15 cellular contexts compared by ENCODE assay signal in the genomic region with DNA sequence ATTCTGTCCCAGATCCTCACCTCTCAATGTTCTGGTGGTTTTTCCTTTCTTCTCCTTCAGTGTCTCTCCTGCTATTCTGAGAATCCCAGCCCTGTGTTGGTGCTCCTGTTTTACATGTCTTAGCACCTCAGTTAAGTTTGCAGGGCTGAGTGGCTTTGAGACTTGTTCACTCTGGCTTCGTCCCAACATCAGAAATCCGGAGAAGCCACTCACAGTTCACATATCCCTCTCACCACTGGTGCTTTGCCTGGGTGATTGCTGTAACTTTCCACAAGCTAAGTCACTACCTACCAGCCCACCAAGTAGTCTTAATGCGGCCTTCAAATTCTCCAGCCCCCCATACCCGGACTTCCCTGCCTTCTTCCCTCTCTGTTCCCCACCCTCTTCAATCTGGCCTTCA. TPM values are rescaled to one million over a fixed set of nuclear protein-coding genes. Genes with fewer than 3 reads are reported as not detected.
DNase-seq lines count a peak whose midpoint lies in the region; ATAC-seq and TF ChIP-seq lines count a peak whose summit lies in the region.
"Had no signal": no experiment of that assay in that cellular context is flagged by ENCODE, and none has a peak within 500 bp of the region (broad histone marks: within the 10 kb centered on the region; RNA-seq: fewer than 3 reads in every experiment).

No MANE protein-coding gene starts in this region.

- no peaks in the 10 kb centered on the region for H3K9me3 Mint-ChIP-seq in activated CD4-positive, alpha-beta memory T cell treated with anti-CD3 and anti-CD28 coated beads for 36 hours
- no peaks in the 10 kb centered on the region for H3K9me3 Mint-ChIP-seq in memory B cell
- no peaks in the 10 kb centered on the region for H3K9me3 Mint-ChIP-seq in HFFc6

- no peak for DNase-seq in left ventricle myocardium superior
- DNase-seq in cardiac septum (ENCODE audit: low spot score) = no peak
- no peak for DNase-seq in activated CD4-positive, alpha-beta memory T cell treated with anti-CD3 and anti-CD28 coated beads for 36 hours
- no peak for DNase-seq in memory B cell (ENCODE audit: low spot score in 2 of 2)
- DNase-seq in AG20443 (ENCODE audit: low spot score) = no peak
- DNase-seq in HFFc6 = no peak
- DNase-seq: activated CD4-positive, CD25-positive, alpha-beta regulatory T cell; AML-193; anterior cingulate cortex; esophagus squamous epithelium; NCI-H1092 treated with DMSO at 0.1 percent for 48 hours; NCI-H2107; NCI-H510A treated with DMSO at 0.1 percent for 48 hours; stimulated activated CD4-positive, alpha-beta T cell treated with anti-CD3 and anti-CD28 coated beads, Interleukin-1b, Interleukin-23, amount 100 ng/mL, for 48 hours had no signal

- ATAC-seq in left ventricle myocardium superior = peak; percentile 30
- no peak for ATAC-seq in memory B cell (ENCODE audit: low read depth)
- ATAC-seq in HG02763 (IDR thresholded peaks at IDR 0.05; ENCODE audit: unreplicated experiment) = no peak

- intact Hi-C loops in left ventricle myocardium superior (cut with micrococcal nuclease) (no loop called here), cardiac septum (cut with DNase I) (no loop called here)
- intact Hi-C loops in activated CD4-positive, alpha-beta memory T cell treated with anti-CD3 and anti-CD28 coated beads for 36 hours (cut with micrococcal nuclease) = no loop called here

- TF ChIP-seq CTCF in HFFc6 (IDR thresholded peaks at IDR 0.05) = no peak

- POLR2A ChIA-PET in activated CD4-positive, alpha-beta memory T cell treated with anti-CD3 and anti-CD28 coated beads for 36 hours (lab: Charles Lee) = interaction anchor here (1.0 kb wide), 1 partner anchor 12 kb away, joined by 3 read pairs; no protein-coding TSS in a partner anchor

- H3K4me3 Mint-ChIP-seq in activated CD4-positive, alpha-beta memory T cell treated with anti-CD3 and anti-CD28 coated beads for 36 hours = no peak overlapping the region
- H3K4me3 Mint-ChIP-seq in memory B cell (no peak overlapping the region), HFFc6 (no peak overlapping the region)

- CTCF ChIA-PET in activated CD4-positive, alpha-beta memory T cell treated with anti-CD3 and anti-CD28 coated beads for 36 hours (lab: Charles Lee) = interaction anchor here (0.9 to 1.7 kb wide), 3 partner anchors 20 to 37 kb away, joined by 3 to 5 read pairs (median 3); no protein-coding TSS in a partner anchor

- peaks cover 73% of the 10 kb centered on the region for H3K36me3 Mint-ChIP-seq in activated CD4-positive, alpha-beta memory T cell treated with anti-CD3 and anti-CD28 coated beads for 36 hours
- H3K36me3 Mint-ChIP-seq in memory B cell = peaks cover 36% of the 10 kb centered on the region
- no peaks in the 10 kb centered on the region for H3K36me3 Mint-ChIP-seq in HFFc6 (ENCODE audit: low read depth)

- peaks cover 74% of the 10 kb centered on the region for H3K4me1 Mint-ChIP-seq in activated CD4-positive, alpha-beta memory T cell treated with anti-CD3 and anti-CD28 coated beads for 36 hours (ENCODE audit: low read depth)
- peaks cover 26% of the 10 kb centered on the region for H3K4me1 Mint-ChIP-seq in memory B cell
- peaks cover 6% of the 10 kb centered on the region for H3K4me1 Mint-ChIP-seq in HFFc6 (ENCODE audit: low read depth)

- peak overlapping the region; percentile 73 for H3K27ac Mint-ChIP-seq in activated CD4-positive, alpha-beta memory T cell treated with anti-CD3 and anti-CD28 coated beads for 36 hours
- H3K27ac Mint-ChIP-seq in memory B cell (peak overlapping the region; percentile 94), HFFc6 (no peak overlapping the region)

- H3K27me3 Mint-ChIP-seq in activated CD4-positive, alpha-beta memory T cell treated with anti-CD3 and anti-CD28 coated beads for 36 hours = no peaks in the 10 kb centered on the region
- no peaks in the 10 kb centered on the region for H3K27me3 Mint-ChIP-seq in memory B cell
- peaks cover 4% of the 10 kb centered on the region for H3K27me3 Mint-ChIP-seq in HFFc6 (ENCODE audit: insufficient read depth)

RNA-seq across cellular contexts. Expression of gene CYFIP2, which starts 40.2 kb away (rescaled TPM):
- total RNA-seq in left ventricle myocardium superior (33.3 TPM), cardiac septum (23.1 TPM)
- 100 to 1,000 TPM; 319 to 321 TPM for total RNA-seq in activated CD4-positive, alpha-beta memory T cell treated with anti-CD3 and anti-CD28 coated beads for 36 hours
- 10 to 100 TPM in 3 of 6 experiments, 1 to 10 TPM in 3; 7.1 to 20.0 (median 9.7) TPM for total RNA-seq in HFFc6 (2021; fragmentation: NEBNext Ultra II Directional; extraction: Animal tissue kit (Norgen Biotek cat#: 25700))
